In the genomic region with DNA sequence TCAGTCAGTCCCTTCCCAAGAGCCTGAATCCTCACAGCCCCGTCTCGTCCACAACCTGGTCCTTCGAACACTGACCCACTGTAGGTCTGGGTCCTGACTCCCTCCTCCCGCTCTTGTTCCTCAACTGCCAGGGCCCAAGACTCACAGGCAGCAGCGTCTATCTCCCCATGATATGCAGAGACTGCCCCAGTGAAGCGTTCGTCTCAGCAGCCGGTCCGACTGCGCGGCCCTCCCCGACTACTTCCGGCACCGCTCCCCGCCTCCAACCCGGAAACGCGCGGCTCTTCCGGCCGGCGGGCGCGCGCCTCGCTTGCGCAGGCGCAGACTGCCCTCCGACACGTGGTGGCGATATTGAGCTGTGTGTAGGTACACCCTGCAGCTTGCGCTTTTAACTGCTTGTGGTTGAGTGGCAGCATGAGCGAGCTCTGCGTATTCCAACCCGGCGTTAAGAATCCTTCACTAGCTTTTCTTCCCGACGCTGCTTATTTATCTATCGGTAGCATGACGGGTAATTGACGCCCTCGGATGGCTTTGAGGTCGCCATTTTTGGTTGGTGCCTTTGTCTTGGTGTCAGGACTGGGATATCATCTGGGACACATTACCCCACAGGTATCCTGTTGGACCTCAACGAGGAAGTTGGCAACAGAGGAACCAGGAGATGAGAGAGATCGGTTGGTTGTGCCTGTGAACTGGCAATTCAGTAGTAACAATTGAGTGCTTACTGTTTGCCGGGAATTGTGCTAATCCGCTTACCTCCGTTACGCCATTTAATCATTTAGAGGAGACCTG, we compare ENCODE assay signal across 8 cellular contexts. TPM values are rescaled to one million over a fixed set of nuclear protein-coding genes. Genes with fewer than 3 reads are reported as not detected.
A peak's percentile ranks its signal among the peaks of the same experiment; 100 is the strongest.
DNase-seq lines count a peak whose midpoint lies in the region; ATAC-seq and TF ChIP-seq lines count a peak whose summit lies in the region.

A gene with protein sequence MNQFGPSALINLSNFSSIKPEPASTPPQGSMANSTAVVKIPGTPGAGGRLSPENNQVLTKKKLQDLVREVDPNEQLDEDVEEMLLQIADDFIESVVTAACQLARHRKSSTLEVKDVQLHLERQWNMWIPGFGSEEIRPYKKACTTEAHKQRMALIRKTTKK (minus strand): TSS at position 221 of the 789 bp plus-strand sequence. CDS start 20,986 bp downstream, outside the sequence.

- no peaks in the 10 kb centered on the region for H3K36me3 Mint-ChIP-seq in immature natural killer cell

- ATAC-seq in GM18870 (IDR thresholded peaks at IDR 0.05; ENCODE audit: unreplicated experiment) = peak; percentile 57
- peak; percentile 74 for ATAC-seq in HG03135 (IDR thresholded peaks at IDR 0.05; ENCODE audit: unreplicated experiment)

- 2% methylated on average over 30 of the region's 49 CpGs for WGBS in mammary epithelial cell (ENCODE audit: low coverage, missing lambda C conversion rate)
- 0 to 2% (median 0%) methylated on average over 21 to 49 of the region's 49 CpGs for WGBS in spleen, 5 donors

- H3K9me3 Mint-ChIP-seq in immature natural killer cell = no peaks in the 10 kb centered on the region

- intact Hi-C loops in mammary epithelial cell (cut with micrococcal nuclease) = loop anchor here (1.0 to 10.0 kb wide), 2 partner anchors 62 to 392 kb away; no protein-coding TSS in a partner anchor
- intact Hi-C loops in spleen (cut with DNase I; ENCODE audit: low total_unique reads) = loop anchor here (2.0 kb wide), 1 partner anchor 94 kb away; a partner anchor contains a TSS

- H2AFZ ChIP-seq in mammary epithelial cell (ENCODE audit: low read depth, low read length) = peak within 1 kb of the TSS; percentile 89

- BruUV-seq in mammary epithelial cell (replicated peaks; lab: Mats Ljungman, UMichigan) = TSS peak; percentile 92

- dilution Hi-C loops in mammary epithelial cell (cut with HindIII; ENCODE audit: low sequenced_read_pairs) = loop anchor here (5.0 kb wide), 1 partner anchor 66 kb away; no protein-coding TSS in a partner anchor

- in situ Hi-C loops in mammary epithelial cell (cut with MboI; ENCODE audit: low sequenced_read_pairs in 2 of 2) = no loop called here

- peaks cover 15% of the 10 kb centered on the region for H3K4me1 ChIP-seq in mammary epithelial cell (ENCODE audit: insufficient read depth, low read length)
- peaks cover 18 to 70% (median 44%) of the 10 kb centered on the region in 6 donors for H3K4me1 ChIP-seq in spleen

- peak within 1 kb of the TSS; percentile 86 for H3K4me2 ChIP-seq in mammary epithelial cell (ENCODE audit: insufficient read depth, low read depth, low read length)

- H3K4me3 ChIP-seq in AG04450 (ENCODE audit: low read depth, low read length) (peak within 1 kb of the TSS; percentile 98), WERI-Rb-1 (ENCODE audit: low read depth, low read length) (peak within 1 kb of the TSS; percentile 74), mammary epithelial cell (replicated peaks in 1 of 3; ENCODE audit: insufficient read depth in 1 of 3, low read depth in 2 of 3, low read length in 3 of 3) (peak within 1 kb of the TSS; percentile 52 to 72 (median 70)), spleen (peak within 1 kb of the TSS; percentile 55 to 83 (median 69))

- H3K27me3 Mint-ChIP-seq in immature natural killer cell (ENCODE audit: low read depth in 3 of 3) = peaks cover 4 to 23% (median 13%) of the 10 kb centered on the region in 3 donors

- peak within 1 kb of the TSS; percentile 93 for H3K9ac ChIP-seq in mammary epithelial cell (ENCODE audit: insufficient read depth, low read length)

- no peaks in the 10 kb centered on the region for H4K20me1 ChIP-seq in mammary epithelial cell (ENCODE audit: insufficient read depth, low read length)

- H3K9me3 ChIP-seq in AG04450 (ENCODE audit: control insufficient read depth, insufficient read depth, low read length) = no peaks in the 10 kb centered on the region; the same call in 1 of the 2 replicates
- no peaks in the 10 kb centered on the region for H3K9me3 ChIP-seq in WERI-Rb-1 (ENCODE audit: severe bottlenecking)
- H3K9me3 ChIP-seq in mammary epithelial cell (replicated peaks; ENCODE audit: insufficient read depth, low read length) = no peaks in the 10 kb centered on the region
- no peaks in the 10 kb centered on the region for H3K9me3 ChIP-seq in spleen

- peaks cover 24% of the 10 kb centered on the region for H3K79me2 ChIP-seq in mammary epithelial cell (ENCODE audit: insufficient read depth, low read length)

- peak within 1 kb of the TSS; percentile 89 for H3K27ac ChIP-seq in AG04450 (ENCODE audit: low read depth, low read length)
- peak within 1 kb of the TSS; percentile 93 for H3K27ac ChIP-seq in WERI-Rb-1
- peak within 1 kb of the TSS; percentile 79 for H3K27ac ChIP-seq in mammary epithelial cell (ENCODE audit: insufficient read depth, low read depth, low read length)
- peak within 1 kb of the TSS; percentile 86 to 96 (median 93) for H3K27ac ChIP-seq in spleen

- TF ChIP-seq CTCF in AG04450 (IDR thresholded peaks at IDR 0.05; ENCODE audit: low read depth, low read length) = peak; percentile 30; the same call in 1 of the 2 replicates
- peak; percentile 55 for TF ChIP-seq CTCF in WERI-Rb-1 (IDR thresholded peaks at IDR 0.05; ENCODE audit: low read depth, low read length)
- TF ChIP-seq CTCF in mammary epithelial cell (conservative IDR thresholded peaks at IDR 0.05 in 1 of 2, IDR thresholded peaks at IDR 0.05 in 1 of 2; ENCODE audit: extremely low read depth in 1 of 2, insufficient read depth in 1 of 2, low read depth in 1 of 2, low read length in 2 of 2) = peak in 1 of 2 donors; percentile 55
- TF ChIP-seq CTCF in spleen (IDR thresholded peaks at IDR 0.05 in 8 of 11, conservative IDR thresholded peaks at IDR 0.05 in 3 of 11) = peak in 9 of 11 experiments; percentile 24 to 68 (median 53)

- POLR2A ChIA-PET in AG04450 (lab: Yijun Ruan, JAX) = interaction anchor here (0.6 to 3.3 kb wide), 22 partner anchors 24 to 1161 kb away, joined by 3 to 41 read pairs (median 4); a partner anchor contains a TSS

- H3K36me3 ChIP-seq in WERI-Rb-1 (no peaks in the 10 kb centered on the region), mammary epithelial cell (ENCODE audit: insufficient read depth, low read length) (no peaks in the 10 kb centered on the region), spleen (no peaks in the 10 kb centered on the region)

- H3K27ac Mint-ChIP-seq in immature natural killer cell = peak within 1 kb of the TSS; percentile 97 to 100 (median 98)

- peak; percentile 86 for DNase-seq in AG04450 (ENCODE audit: low read depth, low spot score)
- DNase-seq in NCI-H2196 treated with DMSO at 0.1 percent for 48 hours (lab: John Stamatoyannopoulos, UW; ENCODE audit: unreplicated experiment) = peak; percentile 93
- peak; percentile 92 for DNase-seq in WERI-Rb-1
- DNase-seq in mammary epithelial cell = peak; percentile 97
- peak; percentile 84 to 91 (median 89) for DNase-seq in immature natural killer cell
- DNase-seq in spleen = peak; percentile 97

- peak; percentile 67 to 91 (median 90) for TF ChIP-seq POLR2A in spleen (IDR thresholded peaks at IDR 0.05)

- H3K4me3 Mint-ChIP-seq in immature natural killer cell = peak within 1 kb of the TSS; percentile 97 to 100 (median 98)

- CTCF ChIA-PET in AG04450 (lab: Charles Lee) = interaction anchor here (0.6 to 3.9 kb wide), 7 partner anchors 94 to 539 kb away, joined by 3 to 25 read pairs (median 4); a partner anchor contains a TSS
- CTCF ChIA-PET in mammary epithelial cell (lab: Charles Lee; ENCODE audit: low non-redundant PET) = interaction anchor here (0.6 to 0.7 kb wide), 5 partner anchors 9 to 420 kb away, joined by 3 to 22 read pairs (median 14); no protein-coding TSS in a partner anchor

- H3K4me1 Mint-ChIP-seq in immature natural killer cell = peaks cover 53 to 57% of the 10 kb centered on the region in 2 donors

- H3K27me3 ChIP-seq in AG04450 (ENCODE audit: control insufficient read depth, insufficient read depth, low read length) (no peaks in the 10 kb centered on the region), WERI-Rb-1 (ENCODE audit: insufficient read depth, low read depth, severe bottlenecking) (no peaks in the 10 kb centered on the region), mammary epithelial cell (ENCODE audit: insufficient read depth, low read length) (no peaks in the 10 kb centered on the region), spleen (replicated peaks in 1 of 7) (no peaks in the 10 kb centered on the region)

RNA-seq across cellular contexts. Expression of the gene that starts here (rescaled TPM):
- polyA plus RNA-seq in AG04450 (2011; rRNA removed) (50.2 and 54.2 TPM in 2 replicates), mammary epithelial cell (38.2 TPM), immature natural killer cell (10 to 100 TPM; 54.8 to 68.9 (median 60.7) TPM), spleen (10 to 100 TPM; 18.6 to 27.8 (median 21.7) TPM)
- polyA minus RNA-seq in AG04450 (2011; rRNA and poly(A)+ RNA removed) = 15.7 and 19.0 TPM in 2 replicates
- total RNA-seq in mammary epithelial cell (10 to 100 TPM; 22.0 to 27.1 TPM), spleen (10 to 100 TPM; 17.0 to 28.7 (median 18.9) TPM)
- 20.1 TPM for polyA minus RNA-seq in mammary epithelial cell

Comparison
In these comparisons a context has a peak if more than half of its experiments do, and no peak if none do; other contexts are left out.
1. Peak in every context shown above with its lines: DNase-seq, ATAC-seq, H3K4me3 ChIP-seq and H3K27ac ChIP-seq.